In the genomic region with DNA sequence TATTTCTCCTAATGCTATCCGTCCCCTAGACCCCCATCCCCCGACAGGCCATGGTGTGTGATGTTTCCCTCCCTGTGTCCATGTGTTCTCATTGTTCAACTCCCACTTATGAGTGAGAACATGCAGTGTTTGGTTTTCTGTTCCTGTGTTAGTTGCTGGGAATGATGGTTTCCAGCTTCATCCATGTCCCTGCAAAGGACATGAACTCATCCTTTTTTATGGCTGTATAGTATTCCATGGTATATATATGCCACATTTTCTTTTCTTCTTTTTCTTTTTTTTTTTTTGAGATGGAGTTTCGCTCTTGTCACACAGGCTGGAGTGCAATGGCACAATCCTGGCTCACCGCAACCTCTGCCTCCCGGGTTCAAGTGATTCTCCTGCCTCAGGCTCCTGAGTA, we compare ENCODE assay signal across 10 cellular contexts. TPM values are rescaled to one million over a fixed set of nuclear protein-coding genes. Genes with fewer than 3 reads are reported as not detected.
"Had no signal": no experiment of that assay in that cellular context is flagged by ENCODE, and none has a peak within 500 bp of the region (broad histone marks: within the 10 kb centered on the region; RNA-seq: fewer than 3 reads in every experiment).

No MANE protein-coding gene starts in this region.

RNA-seq across cellular contexts. Expression of a gene that starts 9.2 kb away (rescaled TPM):
- total RNA-seq: OCI-LY7, PC-3, PC-9, Right ventricle myocardium inferior, Right ventricle myocardium superior, RPMI7951, SJCRH30, SJSA1, SK-MEL-5 had no signal
- polyA plus RNA-seq: SK-N-SH had no signal
